In genomic region chr5:16992444-16992843, GRCh38 we compare ENCODE assay signal across 16 cellular contexts. TPM values are rescaled to one million over a fixed set of nuclear protein-coding genes. Genes with fewer than 3 reads are reported as not detected.
DNase-seq lines count a peak whose midpoint lies in the region; TF ChIP-seq lines count a peak whose summit lies in the region.
"Had no signal": no experiment of that assay in that cellular context is flagged by ENCODE, and none has a peak within 500 bp of the region (broad histone marks: within the 10 kb centered on the region; RNA-seq: fewer than 3 reads in every experiment).

No MANE protein-coding gene starts in this region.

- H3K14ac ChIP-seq in trophoblast cell (ENCODE audit: low read length), result no peak overlapping the region

- DNase-seq in activated CD4-positive, alpha-beta T cell treated with anti-CD3 and anti-CD28 coated beads, Interleukin-2, amount 10 ng/mL, durations not matched to agents 24 days and 14 days, result peak; percentile 62
- no peak for DNase-seq in activated CD4-positive, alpha-beta T cell treated with anti-CD3 and anti-CD28 coated beads for 4 hours
- DNase-seq in LHCN-M2 (ENCODE audit: low read depth) (peak; percentile 29), UCSD-AML1 (lab: John Stamatoyannopoulos, UW; ENCODE audit: unreplicated experiment) (peak; percentile 13), neural crest cell (ENCODE audit: low read depth, low spot score) (no peak), putamen (ENCODE audit: low spot score) (no peak), hepatic stellate cell (ENCODE audit: low spot score) (no peak), trophoblast cell (no peak)
- DNase-seq: activated CD8-positive, alpha-beta memory T cell treated with anti-CD3 and anti-CD28 coated beads, Interleukin-2, amount 50 U/mL, for 4 hours; CD8-positive, alpha-beta memory T cell; colonic mucosa; NCI-H1436 treated with DMSO at 0.1 percent for 48 hours; NCI-H526 had no signal

- no peak overlapping the region for H2BK120ac ChIP-seq in trophoblast cell (ENCODE audit: insufficient read depth, low read length, poor library complexity)

- peaks cover 4% of the 10 kb centered on the region for H3K4me1 Mint-ChIP-seq in activated CD4-positive, alpha-beta T cell treated with anti-CD3 and anti-CD28 coated beads, Interleukin-2, amount 10 ng/mL, durations not matched to agents 24 days and 14 days
- H3K4me1 Mint-ChIP-seq in neural crest cell, result peaks cover 52% of the 10 kb centered on the region
- H3K4me1 Mint-ChIP-seq: CD8-positive, alpha-beta memory T cell had no signal

- H3K4me3 ChIP-seq in trophoblast cell (ENCODE audit: low read depth, low read length), result no peak overlapping the region
- H3K4me3 ChIP-seq: A549, colonic mucosa had no signal

- H3K36me3 Mint-ChIP-seq in activated CD4-positive, alpha-beta T cell treated with anti-CD3 and anti-CD28 coated beads, Interleukin-2, amount 10 ng/mL, durations not matched to agents 24 days and 14 days (ENCODE audit: low read depth), result no peaks in the 10 kb centered on the region
- H3K36me3 Mint-ChIP-seq in neural crest cell (ENCODE audit: low read depth), result peaks cover 4% of the 10 kb centered on the region

- H3K23ac ChIP-seq in trophoblast cell (ENCODE audit: low read length), result no peak overlapping the region

- peaks cover 2 to 5% of the 10 kb centered on the region in 2 experiments for H3K4me1 ChIP-seq in trophoblast cell (ENCODE audit: control insufficient read depth in 1 of 2, insufficient read depth in 2 of 2, low read length in 2 of 2)
- H3K4me1 ChIP-seq: colonic mucosa, parathyroid adenoma had no signal

- H3K9me3 Mint-ChIP-seq in activated CD4-positive, alpha-beta T cell treated with anti-CD3 and anti-CD28 coated beads, Interleukin-2, amount 10 ng/mL, durations not matched to agents 24 days and 14 days, result no peaks in the 10 kb centered on the region
- H3K9me3 Mint-ChIP-seq in neural crest cell, result no peaks in the 10 kb centered on the region

- H4K8ac ChIP-seq in trophoblast cell (ENCODE audit: low read depth, low read length), result no peak overlapping the region

- H2AK5ac ChIP-seq in trophoblast cell (ENCODE audit: low read length), result no peak overlapping the region

- H2AFZ ChIP-seq in trophoblast cell (ENCODE audit: insufficient read depth, low read length, poor library complexity), result no peak overlapping the region
- H2AFZ ChIP-seq: parathyroid adenoma had no signal

- peaks cover 6% of the 10 kb centered on the region for H3K27me3 Mint-ChIP-seq in activated CD4-positive, alpha-beta T cell treated with anti-CD3 and anti-CD28 coated beads, Interleukin-2, amount 10 ng/mL, durations not matched to agents 24 days and 14 days
- peaks cover 4% of the 10 kb centered on the region for H3K27me3 Mint-ChIP-seq in neural crest cell (ENCODE audit: low read depth)

- H3K4me3 Mint-ChIP-seq in activated CD4-positive, alpha-beta T cell treated with anti-CD3 and anti-CD28 coated beads, Interleukin-2, amount 10 ng/mL, durations not matched to agents 24 days and 14 days, result no peak overlapping the region
- peak overlapping the region; percentile 13 for H3K4me3 Mint-ChIP-seq in neural crest cell
- H3K4me3 Mint-ChIP-seq: CD8-positive, alpha-beta memory T cell had no signal

- H3K79me2 ChIP-seq in trophoblast cell (ENCODE audit: control insufficient read depth, insufficient read depth, low read length, poor library complexity), result no peaks in the 10 kb centered on the region
- H3K79me2 ChIP-seq: parathyroid adenoma had no signal

- no peak overlapping the region for H2BK12ac ChIP-seq in trophoblast cell (ENCODE audit: low read length)

- H3K36me3 ChIP-seq in trophoblast cell (ENCODE audit: control insufficient read depth in 1 of 2, insufficient read depth in 2 of 2, low read length in 2 of 2), result no peaks in the 10 kb centered on the region
- H3K36me3 ChIP-seq: colonic mucosa had no signal

- no peaks in the 10 kb centered on the region for H3K27me3 ChIP-seq in trophoblast cell (ENCODE audit: insufficient read depth, low read length)
- H3K27me3 ChIP-seq: colonic mucosa had no signal

- no peak for TF ChIP-seq CTCF in neural crest cell (conservative IDR thresholded peaks at IDR 0.05)

- no peak overlapping the region for H3K4ac ChIP-seq in trophoblast cell (ENCODE audit: low read depth, low read length)

- no CpG with 5 or more reads among the region's 5 CpGs for WGBS in trophoblast cell (ENCODE audit: extremely low coverage, insufficient coverage, insufficient read length)

- no peak overlapping the region for H3K4me2 ChIP-seq in trophoblast cell (ENCODE audit: low read length)
- H3K4me2 ChIP-seq: A549 had no signal

- intact Hi-C loops in activated CD4-positive, alpha-beta T cell treated with anti-CD3 and anti-CD28 coated beads, Interleukin-2, amount 10 ng/mL, durations not matched to agents 24 days and 14 days (cut with micrococcal nuclease), result no loop called here

- no peak overlapping the region for H3K27ac Mint-ChIP-seq in activated CD4-positive, alpha-beta T cell treated with anti-CD3 and anti-CD28 coated beads, Interleukin-2, amount 10 ng/mL, durations not matched to agents 24 days and 14 days
- H3K27ac Mint-ChIP-seq in neural crest cell (ENCODE audit: unreplicated experiment), result peak overlapping the region; percentile 86
- H3K27ac Mint-ChIP-seq: CD8-positive, alpha-beta memory T cell had no signal

- H2BK5ac ChIP-seq in trophoblast cell (ENCODE audit: low read depth, low read length, poor library complexity), result no peak overlapping the region

- no peak overlapping the region for H4K12ac ChIP-seq in trophoblast cell (ENCODE audit: low read depth, low read length)

- H3K27ac ChIP-seq in trophoblast cell (ENCODE audit: low read depth, low read length), result no peak overlapping the region
- H3K27ac ChIP-seq: A549, colonic mucosa, parathyroid adenoma, RWPE1 had no signal

- H3K9me3 ChIP-seq in trophoblast cell (ENCODE audit: insufficient read depth, low read depth, low read length), result peaks cover 3% of the 10 kb centered on the region
- H3K9me3 ChIP-seq: A549, colonic mucosa had no signal

- H4K91ac ChIP-seq in trophoblast cell (ENCODE audit: low read depth, low read length), result no peak overlapping the region

- no peak overlapping the region for H3K18ac ChIP-seq in trophoblast cell (ENCODE audit: low read length)

- no peak overlapping the region for H3K9ac ChIP-seq in trophoblast cell (ENCODE audit: low read length)
- H3K9ac ChIP-seq: parathyroid adenoma had no signal

- H3K79me1 ChIP-seq in trophoblast cell (ENCODE audit: low read length), result no peaks in the 10 kb centered on the region

RNA-seq across cellular contexts. Expression of gene MYO10, which starts 56.4 kb away (rescaled TPM):
- 0.26 and 0.28 TPM in 2 replicates for total RNA-seq in activated CD4-positive, alpha-beta T cell treated with anti-CD3 and anti-CD28 coated beads, Interleukin-2, amount 10 ng/mL, durations not matched to agents 24 days and 14 days
- 21.5 and 29.8 TPM in 2 replicates for total RNA-seq in LHCN-M2 (2014; rRNA removed)
- 25.1 TPM for polyA plus RNA-seq in LHCN-M2 (2012)
- total RNA-seq in neural crest cell, result 93.4 and 94.4 TPM in 2 replicates
- 79.9 and 84.9 TPM in 2 replicates for polyA plus RNA-seq in trophoblast cell (2013)
- polyA plus RNA-seq: CD8-positive, alpha-beta memory T cell had no signal

Comparison
In these comparisons a context has a peak if more than half of its experiments do, and no peak if none do; other contexts are left out.
1. DNase-seq: peak in activated CD4-positive, alpha-beta T cell treated with anti-CD3 and anti-CD28 coated beads, Interleukin-2, amount 10 ng/mL, durations not matched to agents 24 days and 14 days (single experiment), LHCN-M2 (single experiment) and UCSD-AML1 (single experiment); none in activated CD4-positive, alpha-beta T cell treated with anti-CD3 and anti-CD28 coated beads for 4 hours (0 of 2), neural crest cell (single experiment), putamen (single experiment), hepatic stellate cell (single experiment) and trophoblast cell (0 of 2).
2. RNA of gene MYO10, which starts 56.4 kb away (total RNA-seq): 93.4 to 94.4 TPM in neural crest cell and 21.5 to 29.8 TPM in LHCN-M2; 0.26 to 0.28 TPM in activated CD4-positive, alpha-beta T cell treated with anti-CD3 and anti-CD28 coated beads, Interleukin-2, amount 10 ng/mL, durations not matched to agents 24 days and 14 days; every median in the first group is over 10 times any median in the second.